Comparison of ENCODE assay signal across 9 cellular contexts in genomic region chr22:31173386-31174145, GRCh38. TPM values are rescaled to one million over a fixed set of nuclear protein-coding genes. Genes with fewer than 3 reads are reported as not detected.
DNase-seq lines count a peak whose midpoint lies in the region; ATAC-seq and TF ChIP-seq lines count a peak whose summit lies in the region.
"Had no signal": no experiment of that assay in that cellular context is flagged by ENCODE, and none has a peak within 500 bp of the region (broad histone marks: within the 10 kb centered on the region; RNA-seq: fewer than 3 reads in every experiment).

No MANE protein-coding gene starts in this region.

- H3K36me3 Mint-ChIP-seq in MCF 10A (ENCODE audit: insufficient read depth, unreplicated experiment): peaks cover 37% of the 10 kb centered on the region
- peaks cover 64% of the 10 kb centered on the region for H3K36me3 Mint-ChIP-seq in activated T-helper 17 cell treated with anti-CD3 and anti-CD28 coated beads, Interleukin-2, amount 50 U/mL, for 72 hours (ENCODE audit: low read depth)

- TF ChIP-seq CTCF in MCF 10A (IDR thresholded peaks at IDR 0.05; ENCODE audit: unreplicated experiment) (no peak), breast epithelium (IDR thresholded peaks at IDR 0.05) (no peak), transverse colon (IDR thresholded peaks at IDR 0.05) (no peak)

- H3K27ac ChIP-seq in breast epithelium (peak overlapping the region in 1 of 2 donors; percentile 20), transverse colon (peak overlapping the region; percentile 37 to 60 (median 41))

- H3K27ac Mint-ChIP-seq in MCF 10A (ENCODE audit: low read depth, unreplicated experiment): peak overlapping the region; percentile 83
- H3K27ac Mint-ChIP-seq in activated T-helper 17 cell treated with anti-CD3 and anti-CD28 coated beads, Interleukin-2, amount 50 U/mL, for 72 hours: peak overlapping the region; percentile 87

- in situ Hi-C loops in transverse colon (cut with MboI; ENCODE audit: low pct_ligation_motif_present in 1 of 4, low pct_unique_long_range_greater_than_20kb in 1 of 4, low sequenced_read_pairs in 3 of 4): no loop called here

- no peaks in the 10 kb centered on the region for H3K9me3 ChIP-seq in breast epithelium
- H3K9me3 ChIP-seq in transverse colon: no peaks in the 10 kb centered on the region

- TF ChIP-seq EP300 in transverse colon (IDR thresholded peaks at IDR 0.05; ENCODE audit: low read depth): no peak

- no peaks in the 10 kb centered on the region for H3K27me3 ChIP-seq in breast epithelium
- no peaks in the 10 kb centered on the region for H3K27me3 ChIP-seq in transverse colon

- 80 to 100% methylated on average over 1 to 5 of the region's 5 CpGs for WGBS in transverse colon (ENCODE audit: low coverage in 1 of 2), 2 donors

- H3K4me1 ChIP-seq in breast epithelium (no peaks in the 10 kb centered on the region), transverse colon (peaks cover 0 to 43% (median 13%) of the 10 kb centered on the region in 4 donors)

- H3K36me3 ChIP-seq in breast epithelium (no peaks in the 10 kb centered on the region), transverse colon (no peaks in the 10 kb centered on the region)

- peaks cover 37% of the 10 kb centered on the region for H3K4me1 Mint-ChIP-seq in MCF 10A (ENCODE audit: insufficient read depth, unreplicated experiment)
- peaks cover 21% of the 10 kb centered on the region for H3K4me1 Mint-ChIP-seq in activated T-helper 17 cell treated with anti-CD3 and anti-CD28 coated beads, Interleukin-2, amount 50 U/mL, for 72 hours

- peak; percentile 97 for ATAC-seq in activated T-helper 17 cell treated with anti-CD3 and anti-CD28 coated beads, Interleukin-2, amount 50 U/mL, for 72 hours (replicated peaks)
- ATAC-seq in HG02610 (IDR thresholded peaks at IDR 0.05; ENCODE audit: unreplicated experiment) (no peak), GM21390 (IDR thresholded peaks at IDR 0.05; ENCODE audit: unreplicated experiment) (no peak)

- H3K27me3 Mint-ChIP-seq in MCF 10A (ENCODE audit: insufficient read depth, unreplicated experiment): no peaks in the 10 kb centered on the region
- no peaks in the 10 kb centered on the region for H3K27me3 Mint-ChIP-seq in activated T-helper 17 cell treated with anti-CD3 and anti-CD28 coated beads, Interleukin-2, amount 50 U/mL, for 72 hours

- peak; percentile 68 for DNase-seq in MCF 10A (ENCODE audit: unreplicated experiment)
- DNase-seq in breast epithelium (ENCODE audit: low spot score in 2 of 2): no peak
- DNase-seq in glomerular endothelial cell (ENCODE audit: extremely low read depth, low read depth, low spot score): peak; percentile 41
- no peak for DNase-seq in transverse colon
- DNase-seq in activated CD4-positive, alpha-beta T cell treated with anti-CD3 and anti-CD28 coated beads for 1 hour: no peak
- DNase-seq: activated effector memory CD4-positive, alpha-beta T cell treated with anti-CD3 and anti-CD28 coated beads, Interleukin-2, amount 50 U/mL, for 16 hours had no signal

- CTCF ChIA-PET in MCF 10A (lab: Yijun Ruan, JAX): interaction anchor here (0.6 to 1.5 kb wide), 5 partner anchors 45 to 173 kb away, joined by 3 to 5 read pairs (median 5); partner anchors contain the start of genes PATZ1 and SELENOM

- TF ChIP-seq POLR2A in breast epithelium (IDR thresholded peaks at IDR 0.05) (no peak), transverse colon (IDR thresholded peaks at IDR 0.05) (no peak)

- intact Hi-C loops in MCF 10A (cut with micrococcal nuclease) (loop anchor here (1.0 kb wide), 1 partner anchor 19 kb away; no protein-coding TSS in a partner anchor), breast epithelium (cut with DNase I; ENCODE audit: low total_unique reads) (no loop called here), transverse colon (cut with DNase I; ENCODE audit: low total_unique reads) (no loop called here)

- H3K4me3 Mint-ChIP-seq in MCF 10A (ENCODE audit: unreplicated experiment): peak overlapping the region; percentile 40
- H3K4me3 Mint-ChIP-seq in activated T-helper 17 cell treated with anti-CD3 and anti-CD28 coated beads, Interleukin-2, amount 50 U/mL, for 72 hours: peak overlapping the region; percentile 62

- no TSS peak for BruUV-seq in MCF 10A (replicated peaks; lab: Mats Ljungman, UMichigan)

- H3K9me3 Mint-ChIP-seq in MCF 10A (ENCODE audit: unreplicated experiment): no peaks in the 10 kb centered on the region
- H3K9me3 Mint-ChIP-seq in activated T-helper 17 cell treated with anti-CD3 and anti-CD28 coated beads, Interleukin-2, amount 50 U/mL, for 72 hours: no peaks in the 10 kb centered on the region

- no peak overlapping the region for H3K4me3 ChIP-seq in breast epithelium
- no peak overlapping the region for H3K4me3 ChIP-seq in transverse colon

- POLR2A ChIA-PET in MCF 10A (lab: Yijun Ruan, JAX): interaction anchor here (0.6 to 13.5 kb wide), 9 partner anchors 13 to 192 kb away, joined by 3 to 164 read pairs (median 4); partner anchors contain the start of genes LIMK2 and RNF185

RNA-seq across cellular contexts. Expression of gene RNF185, which starts 13.6 kb away (rescaled TPM):
- total RNA-seq in MCF 10A (2022): 34.6 and 44.8 TPM in 2 replicates
- total RNA-seq in breast epithelium: 10 to 100 TPM; 32.8 to 42.6 (median 38.3) TPM
- total RNA-seq in activated T-helper 17 cell treated with anti-CD3 and anti-CD28 coated beads, Interleukin-2, amount 50 U/mL, for 72 hours: 10 to 100 TPM; 19.3 to 24.6 TPM
- 24.1 and 28.4 TPM in 2 replicates for total RNA-seq in glomerular endothelial cell
- total RNA-seq in transverse colon: 10 to 100 TPM; 18.5 to 52.4 (median 32.3) TPM

RNA-seq across cellular contexts. Expression of gene PLA2G3, which starts 33.3 kb away (rescaled TPM):
- total RNA-seq in MCF 10A (2022) (not detected in 2 replicates), breast epithelium (not detected), glomerular endothelial cell (not detected in 2 replicates), transverse colon (not detected)
- not detected for total RNA-seq in activated T-helper 17 cell treated with anti-CD3 and anti-CD28 coated beads, Interleukin-2, amount 50 U/mL, for 72 hours

RNA-seq across cellular contexts. Expression of gene LIMK2, which starts 38.5 kb away (rescaled TPM):
- total RNA-seq in MCF 10A (2022): 74.4 and 126 TPM in 2 replicates
- 100 to 1,000 TPM in 2 of 3 donors, 1 to 10 TPM in 1; 6.9 to 146 (median 135) TPM for total RNA-seq in breast epithelium
- total RNA-seq in activated T-helper 17 cell treated with anti-CD3 and anti-CD28 coated beads, Interleukin-2, amount 50 U/mL, for 72 hours: 10 to 100 TPM; 59.5 to 61.4 TPM
- total RNA-seq in glomerular endothelial cell: 71.2 and 108 TPM in 2 replicates
- 100 to 1,000 TPM; 124 to 283 (median 210) TPM for total RNA-seq in transverse colon

RNA-seq across cellular contexts. Expression of gene INPP5J, which starts 50.8 kb away (rescaled TPM):
- 0.61 and 0.66 TPM in 2 replicates for total RNA-seq in MCF 10A (2022)
- 10 to 100 TPM in 1 of 3 donors, 1 to 10 TPM in 1, not detected in 1; 7.5 to 15.2 TPM for total RNA-seq in breast epithelium
- under 1 TPM; 0.09 to 0.34 TPM for total RNA-seq in activated T-helper 17 cell treated with anti-CD3 and anti-CD28 coated beads, Interleukin-2, amount 50 U/mL, for 72 hours
- 0.35 and 2.1 TPM in 2 replicates for total RNA-seq in glomerular endothelial cell
- total RNA-seq in transverse colon: 10 to 100 TPM; 22.4 to 51.2 (median 30.8) TPM

Comparison
In these comparisons a context has a peak if more than half of its experiments do, and no peak if none do; other contexts are left out.
1. DNase-seq: peak in MCF 10A (single experiment) and glomerular endothelial cell (single experiment); none in breast epithelium (0 of 2), transverse colon (single experiment) and activated CD4-positive, alpha-beta T cell treated with anti-CD3 and anti-CD28 coated beads for 1 hour (single experiment).